In genomic region chr9:114929166-114929565, GRCh38 we compare ENCODE assay signal across 14 cellular contexts. TPM values are rescaled to one million over a fixed set of nuclear protein-coding genes. Genes with fewer than 3 reads are reported as not detected.
DNase-seq lines count a peak whose midpoint lies in the region; ATAC-seq and TF ChIP-seq lines count a peak whose summit lies in the region.
"Had no signal": no experiment of that assay in that cellular context is flagged by ENCODE, and none has a peak within 500 bp of the region (broad histone marks: within the 10 kb centered on the region; RNA-seq: fewer than 3 reads in every experiment).

No MANE protein-coding gene starts in this region.

- intact Hi-C loops in esophagus squamous epithelium (cut with DNase I), result no loop called here
- intact Hi-C loops in stomach (cut with DNase I; ENCODE audit: low total_unique reads), result no loop called here

- peak overlapping the region; percentile 96 for H3K27ac Mint-ChIP-seq in activated T-cell treated with anti-CD3 and anti-CD28 coated beads, Interleukin-2, amount 50 U/mL, for 72 hours

- WGBS in esophagus squamous epithelium, 2 donors, result 53 to 56% methylated on average over 5 of the region's 5 CpGs
- WGBS in stomach, 5 donors, result 45 to 67% (median 51%) methylated on average over 5 of the region's 5 CpGs

- ATAC-seq in activated T-cell treated with anti-CD3 and anti-CD28 coated beads, Interleukin-2, amount 50 U/mL, for 72 hours (replicated peaks in 1 of 2), result peak; percentile 8 to 28
- ATAC-seq: sciatic nerve had no signal

- H3K9me3 ChIP-seq in esophagus squamous epithelium, result no peaks in the 10 kb centered on the region
- no peaks in the 10 kb centered on the region for H3K9me3 ChIP-seq in stomach

- peaks cover 58% of the 10 kb centered on the region for H3K4me1 Mint-ChIP-seq in activated T-cell treated with anti-CD3 and anti-CD28 coated beads, Interleukin-2, amount 50 U/mL, for 72 hours (ENCODE audit: low read depth)

- TF ChIP-seq POLR2A in esophagus squamous epithelium (IDR thresholded peaks at IDR 0.05), result peak in 1 of 4 donors; percentile 51
- TF ChIP-seq POLR2A in stomach (IDR thresholded peaks at IDR 0.05), result no peak

- H3K27me3 ChIP-seq in esophagus squamous epithelium (peaks cover 0 to 25% (median 0%) of the 10 kb centered on the region in 4 donors), stomach (no peaks in the 10 kb centered on the region)

- H3K4me3 Mint-ChIP-seq in activated T-cell treated with anti-CD3 and anti-CD28 coated beads, Interleukin-2, amount 50 U/mL, for 72 hours, result peak overlapping the region; percentile 94 to 95

- H3K4me1 ChIP-seq in esophagus squamous epithelium, result no peaks in the 10 kb centered on the region
- peaks cover 0 to 11% (median 0%) of the 10 kb centered on the region in 4 donors for H3K4me1 ChIP-seq in stomach

- no peak for TF ChIP-seq EP300 in stomach (IDR thresholded peaks at IDR 0.05)

- H3K9me3 Mint-ChIP-seq in activated T-cell treated with anti-CD3 and anti-CD28 coated beads, Interleukin-2, amount 50 U/mL, for 72 hours, result peaks cover 2 to 3% of the 10 kb centered on the region in 2 donors

- no peaks in the 10 kb centered on the region for H3K27me3 Mint-ChIP-seq in activated T-cell treated with anti-CD3 and anti-CD28 coated beads, Interleukin-2, amount 50 U/mL, for 72 hours (ENCODE audit: low read depth)

- no peaks in the 10 kb centered on the region for H3K36me3 ChIP-seq in esophagus squamous epithelium
- no peaks in the 10 kb centered on the region for H3K36me3 ChIP-seq in stomach

- H3K4me3 ChIP-seq in esophagus squamous epithelium, result peak overlapping the region in 3 of 4 donors; percentile 12 to 42 (median 36)
- H3K4me3 ChIP-seq in stomach, result peak overlapping the region in 2 of 4 donors; percentile 5 to 33
- H3K4me3 ChIP-seq: lung had no signal

- H3K36me3 Mint-ChIP-seq in activated T-cell treated with anti-CD3 and anti-CD28 coated beads, Interleukin-2, amount 50 U/mL, for 72 hours (ENCODE audit: insufficient read depth in 2 of 2), result peaks cover 25 to 30% of the 10 kb centered on the region in 2 donors

- DNase-seq in activated T-cell treated with anti-CD3 and anti-CD28 coated beads, Interleukin-2, amount 50 U/mL, for 72 hours, result no peak
- no peak for DNase-seq in activated T-cell treated with anti-CD3 and anti-CD28 coated beads, Interleukin-2, amount 50 U/mL, for 1 hour
- peak; percentile 61 for DNase-seq in RPMI8226
- DNase-seq in esophagus squamous epithelium (lab: John Stamatoyannopoulos, UW), result no peak
- DNase-seq in stomach, result no peak
- DNase-seq in HUDEP-2 (lab: John Stamatoyannopoulos, UW; ENCODE audit: unreplicated experiment in 76 of 76), result no peak
- DNase-seq in SK-N-DZ (ENCODE audit: low spot score), result no peak
- no peak for DNase-seq in amniotic stem cell (lab: John Stamatoyannopoulos, UW)
- DNase-seq: activated CD4-positive, alpha-beta T cell treated with anti-CD3 and anti-CD28 coated beads for 4 hours; NCI-H1694 had no signal

- TF ChIP-seq CTCF in esophagus squamous epithelium (IDR thresholded peaks at IDR 0.05), result no peak
- TF ChIP-seq CTCF in stomach (IDR thresholded peaks at IDR 0.05), result no peak

- H3K27ac ChIP-seq in esophagus squamous epithelium (peak overlapping the region; percentile 46 to 74 (median 70)), stomach (peak overlapping the region in 4 of 5 donors; percentile 61 to 82 (median 69))

RNA-seq across cellular contexts. Expression of gene TNFSF8, which starts 1.2 kb away (rescaled TPM):
- 10 to 100 TPM; 84.2 to 99.5 TPM for total RNA-seq in activated T-cell treated with anti-CD3 and anti-CD28 coated beads, Interleukin-2, amount 50 U/mL, for 72 hours
- 1 to 10 TPM in 1 of 4 donors, under 1 TPM in 3; 0.21 to 6.5 (median 0.41) TPM for total RNA-seq in esophagus squamous epithelium
- total RNA-seq in stomach, result 10 to 100 TPM in 1 of 5 donors, 1 to 10 TPM in 2, not detected in 2; 5.3 to 14.0 (median 5.8) TPM
- 1 to 10 TPM in 1 of 3 donors, under 1 TPM in 2; 0.40 to 1.1 (median 0.81) TPM for polyA plus RNA-seq in stomach
- polyA plus RNA-seq in SK-N-DZ (2014; cell fraction: cytosol; rRNA removed), result not detected in 2 replicates
- not detected in 2 replicates for polyA plus RNA-seq in SK-N-DZ (2014; cell fraction: nucleus; rRNA removed)
- total RNA-seq: fibroblast of villous mesenchyme, RPMI7951 had no signal

Comparison
In these comparisons a context has a peak if more than half of its experiments do, and no peak if none do; other contexts are left out.
1. RNA of gene TNFSF8, which starts 1.2 kb away (total RNA-seq): 84.2 to 99.5 TPM in activated T-cell treated with anti-CD3 and anti-CD28 coated beads, Interleukin-2, amount 50 U/mL, for 72 hours; 5.3 to 14.0 TPM in stomach and 0.21 to 6.5 TPM in esophagus squamous epithelium; every median in the first group is over 4 times any median in the second.